ENCODE assay signal across 8 cellular contexts in genomic region chr15:41603941-41604660, GRCh38. TPM values are rescaled to one million over a fixed set of nuclear protein-coding genes. Genes with fewer than 3 reads are reported as not detected.
DNase-seq lines count a peak whose midpoint lies in the region; ATAC-seq and TF ChIP-seq lines count a peak whose summit lies in the region.

No MANE protein-coding gene starts in this region.

- peaks cover 0 to 10% (median 5%) of the 10 kb centered on the region in 4 donors for H3K4me1 ChIP-seq in tibial artery

- ATAC-seq in HG02798 (IDR thresholded peaks at IDR 0.05; ENCODE audit: poor library complexity, unreplicated experiment): no peak

- H3K27ac ChIP-seq in tibial artery: peak overlapping the region in 1 of 2 donors; percentile 7

- no peaks in the 10 kb centered on the region for H3K36me3 ChIP-seq in tibial artery

- DNase-seq in DMS114 treated with DMSO at 0.1 percent for 48 hours (lab: John Stamatoyannopoulos, UW; ENCODE audit: unreplicated experiment) (peak; percentile 62), HuH-7.5 (ENCODE audit: low spot score) (peak; percentile 53), SHP77 treated with DMSO at 0.1 percent for 48 hours (lab: John Stamatoyannopoulos, UW) (peak; percentile 46), foreskin melanocyte (peak; percentile 75), occipital lobe (lab: John Stamatoyannopoulos, UW) (peak; percentile 39), tibial artery (peak; percentile 69 to 76)
- DNase-seq in activated naive CD4-positive, alpha-beta T cell treated with Interleukin-2 at 50 U/mL for 16 hours: peak; percentile 53

- H3K4me3 ChIP-seq in tibial artery: peak overlapping the region; percentile 27 to 40

- no peaks in the 10 kb centered on the region for H3K9me3 ChIP-seq in tibial artery

- intact Hi-C loops in tibial artery (cut with DNase I; ENCODE audit: low total_unique reads): no loop called here

- peaks cover 0 to 3% of the 10 kb centered on the region in 2 donors for H3K27me3 ChIP-seq in tibial artery

- TF ChIP-seq CTCF in tibial artery (IDR thresholded peaks at IDR 0.05): peak; percentile 78 to 84

RNA-seq across cellular contexts. Expression of gene TYRO3, which starts 45.1 kb away (rescaled TPM):
- 20.3 TPM for total RNA-seq in occipital lobe

RNA-seq across cellular contexts. Expression of gene MGA, which starts 56.1 kb away (rescaled TPM):
- 112 TPM for total RNA-seq in occipital lobe
